ENCODE assay signal across 8 cellular contexts in the genomic region with DNA sequence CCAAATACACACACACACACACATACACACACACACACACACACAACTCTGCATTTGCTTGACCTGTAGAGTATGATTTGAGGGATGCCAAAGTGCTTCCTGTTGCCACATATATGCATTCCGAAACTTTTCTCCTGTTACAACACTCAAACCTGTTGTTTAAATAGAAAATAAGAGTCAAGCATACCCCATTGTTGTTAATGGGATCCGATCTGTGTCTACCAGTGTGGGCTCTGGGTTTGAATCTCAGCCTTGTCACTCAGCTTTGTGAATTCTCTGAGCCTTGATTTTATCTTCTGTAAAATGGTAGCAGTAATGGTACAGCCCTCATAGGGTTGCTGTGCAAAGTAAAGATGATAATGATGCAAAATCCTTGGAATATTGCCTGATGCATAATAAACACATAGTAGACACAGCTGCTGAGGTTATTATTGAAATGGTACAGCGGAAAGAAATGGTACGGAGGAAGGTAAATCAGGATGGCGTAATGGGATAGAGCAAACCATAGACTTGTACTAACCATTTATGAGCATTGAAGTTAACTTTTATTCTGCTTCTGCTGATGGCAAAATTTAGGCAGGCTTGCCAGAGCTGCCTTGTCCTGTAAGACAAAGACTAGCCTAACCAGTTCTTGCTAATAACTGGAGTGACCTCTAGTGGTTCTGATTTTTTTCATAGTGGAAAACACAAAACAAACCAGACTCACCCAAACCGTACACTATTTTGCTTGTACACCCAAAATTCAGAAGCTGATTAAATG.
A peak's percentile ranks its signal among the peaks of the same experiment; 100 is the strongest.
DNase-seq lines count a peak whose midpoint lies in the region; ATAC-seq and TF ChIP-seq lines count a peak whose summit lies in the region.

No MANE protein-coding gene starts in this region.

- no peaks in the 10 kb centered on the region for H3K27me3 ChIP-seq in mesendoderm (ENCODE audit: insufficient read depth, low read length, poor library complexity)

- no peaks in the 10 kb centered on the region for H3K9me3 Mint-ChIP-seq in chondrocyte (ENCODE audit: low read depth)
- H3K9me3 Mint-ChIP-seq in natural killer cell treated with Interleukin-12 subunit alpha and Interleukin-12 subunit beta and Interleukin-15 and Interleukin-18, amount 100 ng/mL, for 72 hours = no peaks in the 10 kb centered on the region

- H2AK5ac ChIP-seq in mesendoderm (ENCODE audit: low read length) = no peak overlapping the region

- H3K27ac Mint-ChIP-seq in chondrocyte (ENCODE audit: unreplicated experiment) = peak overlapping the region; percentile 10
- no peak overlapping the region for H3K27ac Mint-ChIP-seq in natural killer cell treated with Interleukin-12 subunit alpha and Interleukin-12 subunit beta and Interleukin-15 and Interleukin-18, amount 100 ng/mL, for 72 hours

- DNase-seq in NCI-H2227 treated with DMSO at 0.1 percent for 48 hours (lab: John Stamatoyannopoulos, UW) (peak; percentile 16), chondrocyte (ENCODE audit: low spot score) (no peak), mesendoderm (peak; percentile 66)
- DNase-seq in natural killer cell treated with Interleukin-12 subunit alpha and Interleukin-12 subunit beta and Interleukin-15 and Interleukin-18, amount 100 ng/mL, for 72 hours (ENCODE audit: low spot score) = no peak

- H3K27me3 Mint-ChIP-seq in chondrocyte (ENCODE audit: low read depth) = no peaks in the 10 kb centered on the region
- H3K27me3 Mint-ChIP-seq in natural killer cell treated with Interleukin-12 subunit alpha and Interleukin-12 subunit beta and Interleukin-15 and Interleukin-18, amount 100 ng/mL, for 72 hours = peaks cover 21 to 22% of the 10 kb centered on the region in 2 donors

- H2BK120ac ChIP-seq in mesendoderm (ENCODE audit: low read depth, low read length) = no peak overlapping the region

- H3K23ac ChIP-seq in mesendoderm (ENCODE audit: low read length) = no peak overlapping the region

- no peaks in the 10 kb centered on the region for H3K79me2 ChIP-seq in mesendoderm (ENCODE audit: control insufficient read depth, insufficient read depth, low read length)

- no peaks in the 10 kb centered on the region for H3K36me3 Mint-ChIP-seq in chondrocyte (ENCODE audit: low read depth)
- H3K36me3 Mint-ChIP-seq in natural killer cell treated with Interleukin-12 subunit alpha and Interleukin-12 subunit beta and Interleukin-15 and Interleukin-18, amount 100 ng/mL, for 72 hours = no peaks in the 10 kb centered on the region

- ATAC-seq in natural killer cell treated with Interleukin-12 subunit alpha and Interleukin-12 subunit beta and Interleukin-15 and Interleukin-18, amount 100 ng/mL, for 72 hours = no peak
- ATAC-seq in HG03460 (IDR thresholded peaks at IDR 0.05; ENCODE audit: unreplicated experiment) (no peak), HG03521 (IDR thresholded peaks at IDR 0.05; ENCODE audit: unreplicated experiment) (no peak), GM19324 (IDR thresholded peaks at IDR 0.05; ENCODE audit: low FRiP score, unreplicated experiment) (no peak)

- no peak overlapping the region for H4K8ac ChIP-seq in mesendoderm (ENCODE audit: low read depth, low read length)

- no peak overlapping the region for H3K4me3 Mint-ChIP-seq in chondrocyte (ENCODE audit: unreplicated experiment)
- H3K4me3 Mint-ChIP-seq in natural killer cell treated with Interleukin-12 subunit alpha and Interleukin-12 subunit beta and Interleukin-15 and Interleukin-18, amount 100 ng/mL, for 72 hours = no peak overlapping the region

- no CpG with 5 or more reads among the region's 6 CpGs for WGBS in mesendoderm (ENCODE audit: extremely low coverage, insufficient coverage, low lambda C conversion rate)

- TF ChIP-seq CTCF in GM12873 (IDR thresholded peaks at IDR 0.05; ENCODE audit: insufficient read depth, low read depth, low read length, missing control alignments) = peak; percentile 69
- peak; percentile 88 for TF ChIP-seq CTCF in chondrocyte (IDR thresholded peaks at IDR 0.05)

- no peak overlapping the region for H3K18ac ChIP-seq in mesendoderm (ENCODE audit: low read length)

- H3K4me3 ChIP-seq in mesendoderm (ENCODE audit: low read length) = no peak overlapping the region

- H3K4ac ChIP-seq in mesendoderm (ENCODE audit: low read depth, low read length) = no peak overlapping the region

- peaks cover 50% of the 10 kb centered on the region for H3K4me1 Mint-ChIP-seq in chondrocyte (ENCODE audit: low read depth)
- H3K4me1 Mint-ChIP-seq in natural killer cell treated with Interleukin-12 subunit alpha and Interleukin-12 subunit beta and Interleukin-15 and Interleukin-18, amount 100 ng/mL, for 72 hours (ENCODE audit: low read depth in 2 of 2) = no peaks in the 10 kb centered on the region

- no peak overlapping the region for H3K4me2 ChIP-seq in mesendoderm (ENCODE audit: low read length)

- no peak overlapping the region for H2BK15ac ChIP-seq in mesendoderm (replicated peaks; ENCODE audit: low read depth)

- no peak overlapping the region for H3K27ac ChIP-seq in mesendoderm (ENCODE audit: low read depth, low read length)

- H3K79me1 ChIP-seq in mesendoderm (ENCODE audit: low read length) = no peaks in the 10 kb centered on the region

- H4K5ac ChIP-seq in mesendoderm (ENCODE audit: low read length) = no peak overlapping the region

- no peak overlapping the region for H3K9ac ChIP-seq in mesendoderm (ENCODE audit: low read length)

- peaks cover 4% of the 10 kb centered on the region for H3K4me1 ChIP-seq in mesendoderm (ENCODE audit: control insufficient read depth, low read depth, low read length)

- H3K56ac ChIP-seq in mesendoderm (ENCODE audit: low read length) = no peak overlapping the region

- H2BK5ac ChIP-seq in mesendoderm (ENCODE audit: low read length) = peak overlapping the region; percentile 28

- H3K36me3 ChIP-seq in mesendoderm (ENCODE audit: control insufficient read depth, insufficient read depth, low read length) = no peaks in the 10 kb centered on the region

Comparison
In these comparisons a context has a peak if more than half of its experiments do, and no peak if none do; other contexts are left out.
1. DNase-seq: peak in NCI-H2227 treated with DMSO at 0.1 percent for 48 hours (single experiment) and mesendoderm (single experiment); none in chondrocyte (single experiment) and natural killer cell treated with Interleukin-12 subunit alpha and Interleukin-12 subunit beta and Interleukin-15 and Interleukin-18, amount 100 ng/mL, for 72 hours (single experiment).